12 cellular contexts compared by ENCODE assay signal in the genomic region with DNA sequence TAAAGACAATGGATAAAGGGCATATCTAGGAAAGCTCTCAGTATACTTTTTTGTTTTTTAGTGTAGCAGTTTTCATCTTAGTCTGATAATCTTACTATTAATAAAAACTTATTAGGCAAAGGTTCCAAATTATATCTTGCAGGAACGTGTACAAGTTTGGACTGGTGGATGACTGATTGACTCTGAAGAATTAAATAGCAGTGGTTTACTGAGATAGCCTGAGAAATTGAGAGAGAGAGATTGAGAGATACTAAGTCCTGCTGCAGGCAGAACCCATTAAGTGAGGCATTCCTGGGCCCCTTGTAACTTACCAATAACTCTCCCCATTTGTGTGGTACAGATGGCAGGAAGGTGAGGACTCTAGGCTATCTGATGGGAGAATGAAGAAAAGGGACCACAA.
"Had no signal": no experiment of that assay in that cellular context is flagged by ENCODE, and none has a peak within 500 bp of the region (broad histone marks: within the 10 kb centered on the region; RNA-seq: fewer than 3 reads in every experiment).

No MANE protein-coding gene starts in this region.

- H3K27ac ChIP-seq: left lung, thoracic aorta had no signal

- H3K36me3 ChIP-seq: heart right ventricle, left lung, thoracic aorta had no signal

- ATAC-seq: activated T-cell treated with anti-CD3 and anti-CD28 coated beads, Interleukin-2, amount 50 U/mL, for 4 hours; heart right ventricle; left lung; stimulated activated naive CD8-positive, alpha-beta T cell treated with anti-CD3 and anti-CD28 coated beads, Interleukin-15, amount 100 ng/mL, for 72 hours had no signal

- H3K4me3 ChIP-seq: heart right ventricle, left lung, thoracic aorta had no signal

- H3K36me3 Mint-ChIP-seq: activated CD4-positive, alpha-beta memory T cell treated with anti-CD3 and anti-CD28 coated beads for 36 hours had no signal

- H3K27ac Mint-ChIP-seq: activated CD4-positive, alpha-beta memory T cell treated with anti-CD3 and anti-CD28 coated beads for 36 hours had no signal

- H3K9me3 ChIP-seq: heart right ventricle, left lung, thoracic aorta had no signal

- H3K27me3 ChIP-seq: heart right ventricle, left lung had no signal

- H3K9me3 Mint-ChIP-seq: activated CD4-positive, alpha-beta memory T cell treated with anti-CD3 and anti-CD28 coated beads for 36 hours; activated T-cell treated with anti-CD3 and anti-CD28 coated beads, Interleukin-2, amount 50 U/mL, for 4 hours had no signal

- H3K27me3 Mint-ChIP-seq: activated CD4-positive, alpha-beta memory T cell treated with anti-CD3 and anti-CD28 coated beads for 36 hours; stimulated activated naive CD8-positive, alpha-beta T cell treated with anti-CD3 and anti-CD28 coated beads, Interleukin-15, amount 100 ng/mL, for 72 hours had no signal

- DNase-seq: activated CD4-positive, alpha-beta memory T cell treated with anti-CD3 and anti-CD28 coated beads for 36 hours; activated gamma-delta T cell treated with Interleukin-2 at 50 U/mL for 16 hours; activated T-cell treated with anti-CD3 and anti-CD28 coated beads, Interleukin-2, amount 50 U/mL, for 4 hours; aorta; foreskin melanocyte; heart right ventricle; islet precursor cell; left lung; mesendoderm; stimulated activated CD4-positive, alpha-beta T cell treated with anti-CD3 and anti-CD28 coated beads, Interleukin-4, amount 100 ng/mL, for 4 hours; stimulated activated naive CD8-positive, alpha-beta T cell treated with anti-CD3 and anti-CD28 coated beads, Interleukin-15, amount 100 ng/mL, for 72 hours had no signal

- H3K4me3 Mint-ChIP-seq: activated CD4-positive, alpha-beta memory T cell treated with anti-CD3 and anti-CD28 coated beads for 36 hours; activated T-cell treated with anti-CD3 and anti-CD28 coated beads, Interleukin-2, amount 50 U/mL, for 4 hours had no signal
